19 cellular contexts compared by ENCODE assay signal in genomic region chr6:79005497-79005896, GRCh38.
DNase-seq lines count a peak whose midpoint lies in the region; ATAC-seq, FAIRE-seq and TF ChIP-seq lines count a peak whose summit lies in the region.
"Had no signal": no experiment of that assay in that cellular context is flagged by ENCODE, and none has a peak within 500 bp of the region (broad histone marks: within the 10 kb centered on the region; RNA-seq: fewer than 3 reads in every experiment).

No MANE protein-coding gene starts in this region.

- H3K4me2 ChIP-seq in K562 (ENCODE audit: insufficient read depth, low read length), result no peak overlapping the region

- POLR2A ChIA-PET in K562 (lab: Yijun Ruan, JAX), result no interaction called here

- no peaks in the 10 kb centered on the region for H4K20me1 ChIP-seq in K562 (replicated peaks; ENCODE audit: control insufficient read depth, insufficient read depth, low read length)

- FAIRE-seq in A204.1 (lab: Jason Lieb, UNC) (peak; percentile 14), K562 (lab: Jason Lieb, UNC) (no peak)
- FAIRE-seq: H54 had no signal

- no peaks in the 10 kb centered on the region for H3K27me3 ChIP-seq in K562 (ENCODE audit: control insufficient read depth in 2 of 2, insufficient read depth in 2 of 2, low read length in 2 of 2)
- H3K27me3 ChIP-seq: BE2C had no signal

- no peaks in the 10 kb centered on the region for H3K79me2 ChIP-seq in K562 (ENCODE audit: control insufficient read depth, insufficient read depth, low read length)

- H3K4me3 ChIP-seq in SK-N-MC (no peak overlapping the region), K562 (no peak overlapping the region)

- no TSS peak for BruUV-seq in K562 (replicated peaks; lab: Mats Ljungman, UMichigan)

- no peak for TF ChIP-seq EP300 in K562 (IDR thresholded peaks at IDR 0.05; ENCODE audit: low read length)

- no peak overlapping the region for H3K9ac ChIP-seq in SK-N-MC (ENCODE audit: insufficient read length)
- H3K9ac ChIP-seq in K562 (ENCODE audit: insufficient read depth in 1 of 2, low read depth in 2 of 2, low read length in 2 of 2), result no peak overlapping the region

- whole genome bisulfite sequencing in K562 (ENCODE audit: insufficient coverage, low coverage, missing lambda C conversion rate), result 100% methylated on average over 1 of the region's 1 CpG

- intact Hi-C loops in K562 (cut with micrococcal nuclease), result no loop called here

- no peaks in the 10 kb centered on the region for H3K9me1 ChIP-seq in K562 (ENCODE audit: control insufficient read depth, insufficient read depth, low read length)

- TF ChIP-seq RAD21 in K562 (CRISPR knock-in tag; conservative IDR thresholded peaks at IDR 0.05 in 1 of 2, IDR thresholded peaks at IDR 0.05 in 1 of 2), result no peak

- no peaks in the 10 kb centered on the region for H3K4me1 ChIP-seq in K562 (replicated peaks in 1 of 2; ENCODE audit: control insufficient read depth in 2 of 2, insufficient read depth in 2 of 2, low read length in 2 of 2)
- H3K4me1 ChIP-seq: BE2C had no signal

- H3K9me3 ChIP-seq in SK-N-MC (ENCODE audit: low read depth, low read length) (no peaks in the 10 kb centered on the region), K562 (replicated peaks; ENCODE audit: control insufficient read depth, insufficient read depth, low read depth, low read length) (no peaks in the 10 kb centered on the region)
- H3K9me3 ChIP-seq: BE2C had no signal

- ATAC-seq in K562, result no peak
- no peak for ATAC-seq in HG02973 (IDR thresholded peaks at IDR 0.05; ENCODE audit: unreplicated experiment)
- ATAC-seq: Right ventricle myocardium inferior had no signal

- CTCF ChIA-PET in K562 (lab: Yijun Ruan, JAX; ENCODE audit: low intra/inter-chr PET ratio), result no interaction called here

- no peak for TF ChIP-seq CTCF in K562 (IDR thresholded peaks at IDR 0.05 in 2 of 3, conservative IDR thresholded peaks at IDR 0.05 in 1 of 3; ENCODE audit: insufficient read depth in 2 of 3, low read depth in 1 of 3, low read length in 3 of 3)

- H3K36me3 ChIP-seq in SK-N-MC (ENCODE audit: insufficient read depth, low read length) (peaks cover 55% of the 10 kb centered on the region), K562 (ENCODE audit: control insufficient read depth, insufficient read depth, low read length) (peaks cover 74% of the 10 kb centered on the region)

- DNase-seq in SK-N-MC (ENCODE audit: low read depth, low spot score), result no peak
- DNase-seq in K562 (ENCODE audit: extremely low read depth in 1 of 4, low spot score in 3 of 4), result no peak
- peak; percentile 27 for DNase-seq in fibroblast of peridontal ligament (ENCODE audit: extremely low read depth)
- no peak for DNase-seq in substantia nigra (lab: John Stamatoyannopoulos, UW)
- no peak for DNase-seq in mesenteric fat pad (ENCODE audit: low spot score)
- DNase-seq: BE2C, EL, GF-D8, MM.1S, NCI-H1048, NCI-H1417 treated with DMSO at 0.1 percent for 48 hours, NCI-H187, NCI-H446 treated with DMSO at 0.1 percent for 48 hours, NCI-H526 treated with DMSO at 0.1 percent for 48 hours, OCI-M1 had no signal

- no peak overlapping the region for H2AFZ ChIP-seq in K562 (ENCODE audit: low read depth, low read length)

- H3K27ac ChIP-seq in SK-N-MC (peak overlapping the region; percentile 51; the same call in 1 of the 2 replicates), K562 (ENCODE audit: extremely low read depth, low read depth, low read length) (peak overlapping the region; percentile 11; the same call in 1 of the 3 replicates), substantia nigra (ENCODE audit: low read depth, low read length, poor library complexity, severe bottlenecking) (no peak overlapping the region)

- in situ Hi-C loops in K562 (cut with MboI), result no loop called here

- TF ChIP-seq POLR2A in K562 (conservative IDR thresholded peaks at IDR 0.05), result no peak

TF ChIP-seq in K562, 482 proteins besides CTCF, POLR2A, EP300 and RAD21:
- no peak for TF ChIP-seq ZBED1 (IDR thresholded peaks at IDR 0.05)
- TF ChIP-seq ZBTB17 (CRISPR knock-in tag; IDR thresholded peaks at IDR 0.05), result no peak
- no peak for TF ChIP-seq ZNF324 (CRISPR knock-in tag; IDR thresholded peaks at IDR 0.05)
- no peak for TF ChIP-seq CTCFL (IDR thresholded peaks at IDR 0.05; ENCODE audit: borderline replicate concordance, insufficient read depth, low read depth, low read length, poor library complexity, severe bottlenecking)
- no peak for TF ChIP-seq RAD51 (IDR thresholded peaks at IDR 0.05; ENCODE audit: borderline replicate concordance, low read depth)
- no peak for TF ChIP-seq TBP (optimal IDR thresholded peaks at IDR 0.05; ENCODE audit: low read depth, low read length)
- no peak for TF ChIP-seq MTA3 (IDR thresholded peaks at IDR 0.05; ENCODE audit: borderline replicate concordance)
- TF ChIP-seq TCFL5 (CRISPR knock-in tag; conservative IDR thresholded peaks at IDR 0.05), result no peak
- TF ChIP-seq SRSF1 (IDR thresholded peaks at IDR 0.05; ENCODE audit: low read depth, low read length), result no peak
- no peak for TF ChIP-seq PCBP1 (IDR thresholded peaks at IDR 0.05; ENCODE audit: low read depth, low read length, poor library complexity, severe bottlenecking)
- no peak for TF ChIP-seq ZNF609 (CRISPR knock-in tag; IDR thresholded peaks at IDR 0.05; ENCODE audit: borderline replicate concordance)
- no peak for TF ChIP-seq ZSCAN29 (IDR thresholded peaks at IDR 0.05)
- no peak for TF ChIP-seq ZFP91 (CRISPR knock-in tag; IDR thresholded peaks at IDR 0.05)
